1 cellular context compared by ENCODE assay signal in the genomic region with DNA sequence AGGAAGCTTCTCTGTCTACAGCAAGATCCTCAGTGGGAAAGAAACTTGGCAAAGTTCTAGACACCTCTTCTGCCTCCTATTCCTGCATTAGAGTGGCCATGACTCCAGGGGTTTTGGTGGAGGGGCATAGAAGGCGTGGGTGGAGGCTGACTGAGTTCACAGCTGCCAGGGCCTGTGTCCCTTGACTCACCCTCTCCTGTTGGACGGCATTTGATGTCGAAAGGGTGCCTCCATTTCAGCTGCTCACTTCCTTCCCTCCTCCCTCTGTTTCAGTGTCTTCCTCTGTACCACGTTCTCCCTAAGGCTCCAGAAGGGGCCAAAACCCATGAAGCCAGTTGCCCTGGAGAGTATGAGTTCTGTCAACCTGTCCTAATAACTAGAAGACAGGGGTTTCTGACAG.
TF ChIP-seq lines count a peak whose summit lies in the region.

No MANE protein-coding gene starts in this region.

TF ChIP-seq in IMR-90, 13 proteins besides CTCF, POLR2A, EP300 and RAD21:
- TF ChIP-seq CEBPB (IDR thresholded peaks at IDR 0.05; ENCODE audit: low read depth, low read length) (peak; percentile 3; the same call in 1 of the 2 replicates), BHLHE40 (IDR thresholded peaks at IDR 0.05; ENCODE audit: low read depth, low read length) (no peak)
